ENCODE assay signal across 8 cellular contexts in genomic region chr1:6041432-6042062, GRCh38. TPM values are rescaled to one million over a fixed set of nuclear protein-coding genes. Genes with fewer than 3 reads are reported as not detected.
DNase-seq lines count a peak whose midpoint lies in the region; ATAC-seq and TF ChIP-seq lines count a peak whose summit lies in the region.

No MANE protein-coding gene starts in this region.

- H3K4me3 ChIP-seq in ascending aorta: no peak overlapping the region

- H3K9me3 Mint-ChIP-seq in HFFc6: no peaks in the 10 kb centered on the region
- H3K9me3 Mint-ChIP-seq in activated T-cell treated with anti-CD3 and anti-CD28 coated beads, Interleukin-2, amount 50 U/mL, for 72 hours: no peaks in the 10 kb centered on the region
- H3K9me3 Mint-ChIP-seq in activated T-helper 17 cell treated with anti-CD3 and anti-CD28 coated beads, Interleukin-2, amount 50 U/mL, for 72 hours: no peaks in the 10 kb centered on the region

- H3K4me3 Mint-ChIP-seq in HFFc6: no peak overlapping the region
- H3K4me3 Mint-ChIP-seq in activated T-cell treated with anti-CD3 and anti-CD28 coated beads, Interleukin-2, amount 50 U/mL, for 72 hours: no peak overlapping the region
- H3K4me3 Mint-ChIP-seq in activated T-helper 17 cell treated with anti-CD3 and anti-CD28 coated beads, Interleukin-2, amount 50 U/mL, for 72 hours: no peak overlapping the region

- no peaks in the 10 kb centered on the region for H3K36me3 Mint-ChIP-seq in HFFc6 (ENCODE audit: low read depth)
- H3K36me3 Mint-ChIP-seq in activated T-cell treated with anti-CD3 and anti-CD28 coated beads, Interleukin-2, amount 50 U/mL, for 72 hours (ENCODE audit: insufficient read depth in 2 of 2): peaks cover 0 to 6% of the 10 kb centered on the region in 2 donors
- H3K36me3 Mint-ChIP-seq in activated T-helper 17 cell treated with anti-CD3 and anti-CD28 coated beads, Interleukin-2, amount 50 U/mL, for 72 hours (ENCODE audit: low read depth): peaks cover 100% of the 10 kb centered on the region

- peaks cover 9% of the 10 kb centered on the region for H3K4me1 Mint-ChIP-seq in HFFc6 (ENCODE audit: low read depth)
- peaks cover 27% of the 10 kb centered on the region for H3K4me1 Mint-ChIP-seq in activated T-cell treated with anti-CD3 and anti-CD28 coated beads, Interleukin-2, amount 50 U/mL, for 72 hours (ENCODE audit: low read depth)
- peaks cover 14% of the 10 kb centered on the region for H3K4me1 Mint-ChIP-seq in activated T-helper 17 cell treated with anti-CD3 and anti-CD28 coated beads, Interleukin-2, amount 50 U/mL, for 72 hours

- H3K27ac Mint-ChIP-seq in HFFc6: no peak overlapping the region
- no peak overlapping the region for H3K27ac Mint-ChIP-seq in activated T-cell treated with anti-CD3 and anti-CD28 coated beads, Interleukin-2, amount 50 U/mL, for 72 hours
- no peak overlapping the region for H3K27ac Mint-ChIP-seq in activated T-helper 17 cell treated with anti-CD3 and anti-CD28 coated beads, Interleukin-2, amount 50 U/mL, for 72 hours

- peak in 1 of 2 donors; percentile 23 for ATAC-seq in activated T-cell treated with anti-CD3 and anti-CD28 coated beads, Interleukin-2, amount 50 U/mL, for 72 hours (replicated peaks in 1 of 2)
- ATAC-seq in activated T-helper 17 cell treated with anti-CD3 and anti-CD28 coated beads, Interleukin-2, amount 50 U/mL, for 72 hours (replicated peaks): no peak

- intact Hi-C loops in ascending aorta (cut with DNase I): no loop called here

- H3K36me3 ChIP-seq in ascending aorta: no peaks in the 10 kb centered on the region

- DNase-seq in CD1c-positive myeloid dendritic cell (ENCODE audit: extremely low spot score): peak; percentile 38
- DNase-seq in HFFc6: no peak
- DNase-seq in activated T-cell treated with anti-CD3 and anti-CD28 coated beads, Interleukin-2, amount 50 U/mL, for 72 hours: peak; percentile 19 to 35
- peak; percentile 22 for DNase-seq in iris pigment epithelial cell (ENCODE audit: low read depth)
- no peak for DNase-seq in NK-92 treated with Interleukin-12 subunit alpha and Interleukin-12 subunit beta, amount 100 ng/mL, for 24 hours (lab: John Stamatoyannopoulos, UW)
- DNase-seq in ascending aorta (ENCODE audit: low spot score in 2 of 2): no peak
- DNase-seq in NCI-H526 treated with DMSO at 0.1 percent for 48 hours (lab: John Stamatoyannopoulos, UW): no peak

- peak; percentile 84 for TF ChIP-seq CTCF in HFFc6 (IDR thresholded peaks at IDR 0.05)
- peak in 1 of 3 experiments; percentile 22 for TF ChIP-seq CTCF in ascending aorta (IDR thresholded peaks at IDR 0.05)

- no peaks in the 10 kb centered on the region for H3K9me3 ChIP-seq in ascending aorta

- H3K27ac ChIP-seq in ascending aorta: no peak overlapping the region

- H3K27me3 Mint-ChIP-seq in HFFc6 (ENCODE audit: insufficient read depth): peaks cover 2% of the 10 kb centered on the region
- no peaks in the 10 kb centered on the region for H3K27me3 Mint-ChIP-seq in activated T-cell treated with anti-CD3 and anti-CD28 coated beads, Interleukin-2, amount 50 U/mL, for 72 hours (ENCODE audit: low read depth)
- no peaks in the 10 kb centered on the region for H3K27me3 Mint-ChIP-seq in activated T-helper 17 cell treated with anti-CD3 and anti-CD28 coated beads, Interleukin-2, amount 50 U/mL, for 72 hours

- H3K4me1 ChIP-seq in ascending aorta: no peaks in the 10 kb centered on the region

- H3K27me3 ChIP-seq in ascending aorta: no peaks in the 10 kb centered on the region

RNA-seq across cellular contexts. Expression of gene KCNAB2, which starts 4.1 kb away (rescaled TPM):
- total RNA-seq in HFFc6 (2021; fragmentation: NEBNext Ultra II Directional; extraction: Animal tissue kit (Norgen Biotek cat#: 25700)): 10 to 100 TPM in 4 of 6 experiments, 1 to 10 TPM in 2; 8.0 to 12.6 (median 10.7) TPM
- 100 to 1,000 TPM; 210 to 232 TPM for total RNA-seq in activated T-cell treated with anti-CD3 and anti-CD28 coated beads, Interleukin-2, amount 50 U/mL, for 72 hours
- total RNA-seq in activated T-helper 17 cell treated with anti-CD3 and anti-CD28 coated beads, Interleukin-2, amount 50 U/mL, for 72 hours: 100 to 1,000 TPM; 407 to 432 TPM
- total RNA-seq in ascending aorta: 17.9 TPM

RNA-seq across cellular contexts. Expression of gene NPHP4, which starts 49.3 kb away (rescaled TPM):
- 1 to 10 TPM; 5.0 to 6.8 (median 6.0) TPM for total RNA-seq in HFFc6 (2021; fragmentation: NEBNext Ultra II Directional; extraction: Animal tissue kit (Norgen Biotek cat#: 25700))
- total RNA-seq in activated T-cell treated with anti-CD3 and anti-CD28 coated beads, Interleukin-2, amount 50 U/mL, for 72 hours: 10 to 100 TPM; 12.3 to 14.5 TPM
- total RNA-seq in activated T-helper 17 cell treated with anti-CD3 and anti-CD28 coated beads, Interleukin-2, amount 50 U/mL, for 72 hours: 10 to 100 TPM; 21.5 to 35.7 TPM
- total RNA-seq in ascending aorta: 8.2 TPM

Comparison
In these comparisons a context has a peak if more than half of its experiments do, and no peak if none do; other contexts are left out.
1. DNase-seq: peak in CD1c-positive myeloid dendritic cell (single experiment), activated T-cell treated with anti-CD3 and anti-CD28 coated beads, Interleukin-2, amount 50 U/mL, for 72 hours (2 of 2) and iris pigment epithelial cell (single experiment); none in HFFc6 (single experiment), NK-92 treated with Interleukin-12 subunit alpha and Interleukin-12 subunit beta, amount 100 ng/mL, for 24 hours (single experiment), ascending aorta (0 of 2) and NCI-H526 treated with DMSO at 0.1 percent for 48 hours (single experiment).
2. RNA of gene KCNAB2, which starts 4.1 kb away (total RNA-seq): 407 to 432 TPM in activated T-helper 17 cell treated with anti-CD3 and anti-CD28 coated beads, Interleukin-2, amount 50 U/mL, for 72 hours and 210 to 232 TPM in activated T-cell treated with anti-CD3 and anti-CD28 coated beads, Interleukin-2, amount 50 U/mL, for 72 hours; 17.9 TPM in ascending aorta (single experiment) and 8.0 to 12.6 TPM in HFFc6; every median in the first group is over 10 times any median in the second.